ENCODE assay signal across 8 cellular contexts in the genomic region with DNA sequence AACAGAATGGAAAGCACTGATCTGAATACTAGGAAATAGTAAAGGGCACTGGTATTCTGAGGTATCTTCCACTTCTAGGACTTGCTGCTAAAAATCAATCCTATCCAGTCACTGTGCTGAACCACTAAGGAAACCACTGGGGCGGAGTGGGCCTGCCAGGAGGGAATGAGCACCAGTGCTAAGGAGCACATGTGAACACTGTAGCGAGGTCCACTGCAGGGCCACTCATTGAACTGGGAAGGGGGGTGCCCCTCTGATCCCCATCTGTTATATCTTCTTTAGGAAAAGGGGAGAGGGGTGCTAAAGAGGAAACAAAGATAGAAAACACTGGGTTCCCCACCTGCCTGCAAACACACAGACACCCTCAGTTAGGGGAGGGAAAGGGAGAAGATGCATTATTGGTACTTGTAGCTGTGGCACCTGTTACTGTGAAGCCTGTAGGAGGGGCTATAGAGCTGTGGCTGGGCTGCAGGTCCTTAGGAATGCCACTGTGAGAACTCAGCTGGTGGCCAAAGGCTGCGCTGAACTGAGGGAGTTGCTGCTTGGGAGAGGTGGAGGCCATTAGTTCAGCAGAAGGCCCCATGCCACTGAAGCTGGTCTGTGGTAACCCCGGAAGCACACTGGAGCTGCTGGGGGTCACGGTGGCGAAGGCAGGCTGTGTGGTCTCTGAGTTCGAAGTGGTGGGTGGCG.
DNase-seq lines count a peak whose midpoint lies in the region; TF ChIP-seq lines count a peak whose summit lies in the region.

No MANE protein-coding gene starts in this region.

- peaks cover 30% of the 10 kb centered on the region for H3K4me1 ChIP-seq in A673 (ENCODE audit: insufficient read depth, low read length, poor library complexity, severe bottlenecking)

- peak; percentile 61 for TF ChIP-seq CTCF in A673 (conservative IDR thresholded peaks at IDR 0.05; ENCODE audit: low read depth, low read length)
- peak; percentile 73 for TF ChIP-seq CTCF in GM12873 (IDR thresholded peaks at IDR 0.05; ENCODE audit: insufficient read depth, low read depth, low read length, missing control alignments)
- peak; percentile 40 for TF ChIP-seq CTCF in fibroblast of pulmonary artery (IDR thresholded peaks at IDR 0.05; ENCODE audit: low read length, missing control alignments)

- H3K36me3 ChIP-seq in A673 (ENCODE audit: insufficient read depth, low read length, poor library complexity, severe bottlenecking) = no peaks in the 10 kb centered on the region

- BruUV-seq in A673 (replicated peaks; lab: Mats Ljungman, UMichigan) = no TSS peak

- intact Hi-C loops in A673 (cut with micrococcal nuclease; ENCODE audit: unreplicated experiment) = loop anchor here (10.0 kb wide), 1 partner anchor 151 kb away; a partner anchor contains a TSS
- intact Hi-C loops in posterior cingulate gyrus (cut with DNase I) = no loop called here

- no peak overlapping the region for H3K4me3 ChIP-seq in A673 (ENCODE audit: low read depth, low read length, poor library complexity, severe bottlenecking)
- no peak overlapping the region for H3K4me3 ChIP-seq in fibroblast of pulmonary artery (replicated peaks; ENCODE audit: low read depth, low read length)

- DNase-seq in A673 (ENCODE audit: low spot score) (peak; percentile 46), NCI-H82 treated with DMSO at 0.1 percent for 48 hours (lab: John Stamatoyannopoulos, UW; ENCODE audit: unreplicated experiment) (peak; percentile 11), fibroblast of pulmonary artery (ENCODE audit: low read depth) (peak; percentile 34), globus pallidus (ENCODE audit: low spot score) (no peak), medulla oblongata (ENCODE audit: extremely low spot score) (no peak), posterior cingulate gyrus (no peak)
- DNase-seq in activated effector memory CD4-positive, alpha-beta T cell treated with Interleukin-2 at 50 U/mL for 16 hours = no peak

- no peaks in the 10 kb centered on the region for H3K27me3 ChIP-seq in A673 (replicated peaks; ENCODE audit: insufficient read depth, low read depth, low read length, poor library complexity)

- no peak overlapping the region for H3K27ac ChIP-seq in A673 (ENCODE audit: low read depth, low read length, poor library complexity, severe bottlenecking)

- H3K9me3 ChIP-seq in A673 (ENCODE audit: low read depth, low read length, poor library complexity, severe bottlenecking) = no peaks in the 10 kb centered on the region

- POLR2A ChIA-PET in A673 (lab: Charles Lee; ENCODE audit: low non-redundant PET) = no interaction called here

- CTCF ChIA-PET in A673 (lab: Charles Lee) = interaction anchor here (0.6 kb wide), 1 partner anchor 79 kb away, joined by 4 read pairs; no protein-coding TSS in a partner anchor

Comparison
In these comparisons a context has a peak if more than half of its experiments do, and no peak if none do; other contexts are left out.
1. DNase-seq: peak in A673 (single experiment), NCI-H82 treated with DMSO at 0.1 percent for 48 hours (single experiment) and fibroblast of pulmonary artery (single experiment); none in globus pallidus (single experiment), medulla oblongata (single experiment), activated effector memory CD4-positive, alpha-beta T cell treated with Interleukin-2 at 50 U/mL for 16 hours (single experiment) and posterior cingulate gyrus (0 of 10).
2. Peak in every context shown above with its lines, with median percentiles within 50 percentile points of each other: CTCF ChIP-seq.